Comparison of ENCODE assay signal across 20 cellular contexts in the genomic region with DNA sequence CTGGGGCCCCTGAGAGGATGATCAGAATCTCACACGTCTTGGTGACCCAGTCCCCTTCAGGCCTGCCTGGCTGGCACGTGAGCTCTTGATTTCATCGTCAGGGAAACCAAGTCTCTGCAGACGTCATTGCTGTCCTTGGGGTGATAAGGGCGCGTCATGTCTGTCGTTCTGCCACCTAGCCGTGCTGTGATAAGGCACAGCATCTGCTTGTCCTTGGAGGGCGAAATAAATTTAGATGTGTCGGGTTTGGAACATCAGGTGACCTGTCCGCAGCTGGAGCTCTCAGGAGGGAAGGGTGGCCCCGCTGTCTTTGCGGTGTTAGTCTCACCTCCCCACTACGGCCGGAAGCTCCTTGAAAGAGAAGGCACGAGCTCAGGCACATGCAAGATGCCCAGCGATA.
DNase-seq lines count a peak whose midpoint lies in the region; ATAC-seq and TF ChIP-seq lines count a peak whose summit lies in the region.
"Had no signal": no experiment of that assay in that cellular context is flagged by ENCODE, and none has a peak within 500 bp of the region (broad histone marks: within the 10 kb centered on the region; RNA-seq: fewer than 3 reads in every experiment).

No MANE protein-coding gene starts in this region.

- peak overlapping the region in 2 of 5 donors; percentile 78 to 90 for H3K27ac ChIP-seq in adrenal gland
- peak overlapping the region; percentile 14 to 18 for H3K27ac ChIP-seq in lung (ENCODE audit: low read depth in 1 of 2, low read length in 1 of 2)
- peak overlapping the region in 5 of 8 donors; percentile 44 to 77 (median 73) for H3K27ac ChIP-seq in spleen
- H3K27ac ChIP-seq: RWPE1 had no signal

- ATAC-seq in Right ventricle myocardium superior (ENCODE audit: poor library complexity) (peak; percentile 71), lung (ENCODE audit: insufficient read depth, low FRiP score) (no peak)
- ATAC-seq: GM12878, GM23338 had no signal

- intact Hi-C loops in adrenal gland (cut with DNase I) (no loop called here), Right ventricle myocardium superior (cut with DNase I) (no loop called here), spleen (cut with DNase I; ENCODE audit: low total_unique reads) (no loop called here)

- TF ChIP-seq POLR2A in adrenal gland (IDR thresholded peaks at IDR 0.05) (no peak), spleen (IDR thresholded peaks at IDR 0.05) (no peak)

- TF ChIP-seq CTCF in adrenal gland (IDR thresholded peaks at IDR 0.05), result no peak
- no peak for TF ChIP-seq CTCF in lung (IDR thresholded peaks at IDR 0.05; ENCODE audit: control extremely low read depth, extremely low read depth)
- no peak for TF ChIP-seq CTCF in spleen (IDR thresholded peaks at IDR 0.05 in 8 of 11, conservative IDR thresholded peaks at IDR 0.05 in 3 of 11)
- no peak for TF ChIP-seq CTCF in GM20000 (IDR thresholded peaks at IDR 0.05; ENCODE audit: extremely low read depth, missing control alignments)

- H3K4me1 ChIP-seq in adrenal gland (replicated peaks in 1 of 2) (peaks cover 0 to 31% of the 10 kb centered on the region in 2 donors), lung (ENCODE audit: control insufficient read depth in 2 of 2, insufficient read depth in 2 of 2, low read length in 2 of 2) (peaks cover 0 to 18% of the 10 kb centered on the region in 2 donors), spleen (peaks cover 8 to 62% (median 25%) of the 10 kb centered on the region in 6 donors)

- H3K27me3 ChIP-seq in adrenal gland (no peaks in the 10 kb centered on the region), lung (ENCODE audit: control insufficient read depth, insufficient read depth) (no peaks in the 10 kb centered on the region), spleen (replicated peaks in 1 of 7) (no peaks in the 10 kb centered on the region)

- H3K9me3 ChIP-seq in adrenal gland (replicated peaks in 1 of 3), result no peaks in the 10 kb centered on the region
- no peaks in the 10 kb centered on the region for H3K9me3 ChIP-seq in lung (ENCODE audit: control insufficient read depth in 2 of 2, insufficient read depth in 1 of 2, low read length in 1 of 2)
- no peaks in the 10 kb centered on the region for H3K9me3 ChIP-seq in spleen

- DNase-seq in adrenal gland (peak; percentile 71 to 95 (median 90)), Right ventricle myocardium superior (peak; percentile 77), lung (ENCODE audit: low spot score) (no peak), spleen (peak; percentile 52), GM20000 (ENCODE audit: low spot score) (no peak), NCI-H526 treated with DMSO at 0.1 percent for 48 hours (lab: John Stamatoyannopoulos, UW) (no peak), NCI-H2171 (lab: John Stamatoyannopoulos, UW) (no peak), DMS 273 treated with DMSO at 0.1 percent for 48 hours (lab: John Stamatoyannopoulos, UW) (no peak)
- DNase-seq: ACHN; Calu3; CD4-positive, alpha-beta T cell; DMS79; KBM-7; NCI-H1436 treated with DMSO at 0.1 percent for 48 hours; NCI-H2081 treated with DMSO at 0.1 percent for 48 hours; NCI-H2227 treated with DMSO at 0.1 percent for 48 hours; NCI-H526 had no signal

- H3K4me3 ChIP-seq in adrenal gland (no peak overlapping the region), lung (no peak overlapping the region), spleen (no peak overlapping the region)
- H3K4me3 ChIP-seq: GM12878, GM23338 had no signal

- no peaks in the 10 kb centered on the region for H3K36me3 ChIP-seq in adrenal gland (replicated peaks in 1 of 2)
- H3K36me3 ChIP-seq in lung (ENCODE audit: control insufficient read depth in 2 of 2, insufficient read depth in 2 of 2, low read length in 2 of 2), result peaks cover 0 to 11% of the 10 kb centered on the region in 2 donors
- peaks cover 0 to 47% (median 8%) of the 10 kb centered on the region in 6 donors for H3K36me3 ChIP-seq in spleen

- WGBS in adrenal gland, 4 donors, result 45 to 65% (median 57%) methylated on average over 14 to 17 of the region's 17 CpGs
- 87 to 89% methylated on average over 17 of the region's 17 CpGs for WGBS in lung, 2 donors
- WGBS in spleen, 5 donors, result 72 to 94% (median 84%) methylated on average over 17 of the region's 17 CpGs

Comparison
In these comparisons a context has a peak if more than half of its experiments do, and no peak if none do; other contexts are left out.
1. DNase-seq: peak in adrenal gland (7 of 7), Right ventricle myocardium superior (single experiment) and spleen (single experiment); none in lung (single experiment), GM20000 (single experiment), NCI-H526 treated with DMSO at 0.1 percent for 48 hours (single experiment), NCI-H2171 (single experiment) and DMS 273 treated with DMSO at 0.1 percent for 48 hours (single experiment).